ENCODE assay signal across 20 cellular contexts in genomic region chr22:39408807-39409206, GRCh38. TPM values are rescaled to one million over a fixed set of nuclear protein-coding genes. Genes with fewer than 3 reads are reported as not detected.
DNase-seq lines count a peak whose midpoint lies in the region; ATAC-seq, FAIRE-seq and TF ChIP-seq lines count a peak whose summit lies in the region.
"Had no signal": no experiment of that assay in that cellular context is flagged by ENCODE, and none has a peak within 500 bp of the region (broad histone marks: within the 10 kb centered on the region; RNA-seq: fewer than 3 reads in every experiment).

No MANE protein-coding gene starts in this region.

- no peaks in the 10 kb centered on the region for H3K9me3 Mint-ChIP-seq in activated CD4-positive, alpha-beta T cell treated with anti-CD3 and anti-CD28 coated beads for 36 hours (ENCODE audit: low read depth)
- no peaks in the 10 kb centered on the region for H3K9me3 Mint-ChIP-seq in stimulated activated naive B cell treated with anti-CD40 and anti-IgM and Interleukin-4, amounts not matched to agents 10 μg/mL and 1 μg/mL and 100 μg/mL, for 72 hours
- H3K9me3 Mint-ChIP-seq: IgD-negative memory B cell had no signal

- no peak overlapping the region for H2AFZ ChIP-seq in GM12878 (ENCODE audit: control insufficient read depth, low read depth, low read length)

- no peaks in the 10 kb centered on the region; the same call in none of the 2 replicates for H3K79me2 ChIP-seq in GM12878 (ENCODE audit: control insufficient read depth, insufficient read depth, low read length)

- no peak overlapping the region for H3K4me3 ChIP-seq in GM12878

- H3K4me3 Mint-ChIP-seq in activated CD4-positive, alpha-beta T cell treated with anti-CD3 and anti-CD28 coated beads for 36 hours = no peak overlapping the region
- no peak overlapping the region for H3K4me3 Mint-ChIP-seq in stimulated activated naive B cell treated with anti-CD40 and anti-IgM and Interleukin-4, amounts not matched to agents 10 μg/mL and 1 μg/mL and 100 μg/mL, for 72 hours
- H3K4me3 Mint-ChIP-seq: IgD-negative memory B cell had no signal

- FAIRE-seq in GM12878 (lab: Jason Lieb, UNC) = no peak
- FAIRE-seq: GM19239 had no signal

- H3K27ac ChIP-seq in GM12878 (ENCODE audit: control insufficient read depth, insufficient read depth) (no peak overlapping the region), substantia nigra (ENCODE audit: low read depth, low read length, poor library complexity, severe bottlenecking) (peak overlapping the region; percentile 60)
- H3K27ac ChIP-seq: C4-2B had no signal

- CTCF ChIA-PET in activated CD4-positive, alpha-beta T cell treated with anti-CD3 and anti-CD28 coated beads for 36 hours (lab: Charles Lee) = interaction anchor here (1.0 kb wide), 1 partner anchor 9 kb away, joined by 5 read pairs; the partner anchor contains the start of gene TAB1
- CTCF ChIA-PET in GM12878 (lab: Yijun Ruan, JAX) = no interaction called here

- BruUV-seq in GM12878 (replicated peaks; lab: Mats Ljungman, UMichigan) = no TSS peak

- peaks cover 0 to 4% of the 10 kb centered on the region in 2 experiments; a peak in 1 of 4 replicates for H3K36me3 ChIP-seq in GM12878 (ENCODE audit: control insufficient read depth in 2 of 2, insufficient read depth in 2 of 2, low read length in 1 of 2)

- peaks cover 4% of the 10 kb centered on the region; the same call in 1 of the 2 replicates for H3K4me1 ChIP-seq in GM12878 (ENCODE audit: control insufficient read depth, insufficient read depth, low read length)

- no peak overlapping the region for H3K4me2 ChIP-seq in GM12878 (ENCODE audit: control insufficient read depth, insufficient read depth)

- DNase-seq in activated CD4-positive, alpha-beta T cell treated with anti-CD3 and anti-CD28 coated beads for 36 hours = no peak
- no peak for DNase-seq in activated CD4-positive, alpha-beta T cell treated with anti-CD3 and anti-CD28 coated beads for 1 hour
- no peak for DNase-seq in GM12878 (ENCODE audit: low read depth, low spot score)
- DNase-seq in fibroblast of gingiva (ENCODE audit: low read depth) = peak; percentile 15
- DNase-seq in substantia nigra (lab: John Stamatoyannopoulos, UW) = no peak
- no peak for DNase-seq in T1000 (lab: John Stamatoyannopoulos, UW)
- no peak for DNase-seq in GDM1 (lab: John Stamatoyannopoulos, UW)
- DNase-seq in stimulated activated naive B cell treated with anti-CD40 and anti-IgM and Interleukin-4, amounts not matched to agents 10 μg/mL and 1 μg/mL and 100 μg/mL, for 72 hours = no peak
- DNase-seq: 8988T, COR-L47, DMS79, NCI-H1417, NCI-H2029, NCI-H2171 treated with DMSO at 0.1 percent for 48 hours, NCI-H510A treated with DMSO at 0.1 percent for 48 hours had no signal

- no peaks in the 10 kb centered on the region for H3K27me3 ChIP-seq in GM12878 (replicated peaks in 1 of 2; ENCODE audit: control insufficient read depth in 2 of 2, insufficient read depth in 2 of 2, low read length in 1 of 2)

- no peak overlapping the region for H3K27ac Mint-ChIP-seq in activated CD4-positive, alpha-beta T cell treated with anti-CD3 and anti-CD28 coated beads for 36 hours
- no peak overlapping the region for H3K27ac Mint-ChIP-seq in stimulated activated naive B cell treated with anti-CD40 and anti-IgM and Interleukin-4, amounts not matched to agents 10 μg/mL and 1 μg/mL and 100 μg/mL, for 72 hours

- no peak for TF ChIP-seq POLR2A in GM12878 (IDR thresholded peaks at IDR 0.05; ENCODE audit: low read depth, low read length)

- intact Hi-C loops in activated CD4-positive, alpha-beta T cell treated with anti-CD3 and anti-CD28 coated beads for 36 hours (cut with DNase I, micrococcal nuclease) = loop anchor here in 1 of 2 experiments (10.0 kb wide), 1 partner anchor 106 kb away; no protein-coding TSS in a partner anchor
- intact Hi-C loops in GM12878 (cut with micrococcal nuclease; ENCODE audit: unreplicated experiment) = no loop called here

- H3K9ac ChIP-seq in GM12878 (ENCODE audit: control insufficient read depth, insufficient read depth, low read length) = no peak overlapping the region

- TF ChIP-seq CTCF in GM12878 (IDR thresholded peaks at IDR 0.05 in 2 of 3, conservative IDR thresholded peaks at IDR 0.05 in 1 of 3; ENCODE audit: control insufficient read depth in 2 of 3, extremely low read depth in 1 of 3, insufficient read depth in 1 of 3, low read depth in 3 of 3, low read length in 3 of 3) = no peak

- ATAC-seq in activated CD4-positive, alpha-beta T cell treated with anti-CD3 and anti-CD28 coated beads for 36 hours = peak; percentile 27
- no peak for ATAC-seq in GM12878
- ATAC-seq in stimulated activated naive B cell treated with anti-CD40 and anti-IgM and Interleukin-4, amounts not matched to agents 10 μg/mL and 1 μg/mL and 100 μg/mL, for 72 hours (replicated peaks) = no peak

- H3K27me3 Mint-ChIP-seq in activated CD4-positive, alpha-beta T cell treated with anti-CD3 and anti-CD28 coated beads for 36 hours = no peaks in the 10 kb centered on the region
- no peaks in the 10 kb centered on the region for H3K27me3 Mint-ChIP-seq in stimulated activated naive B cell treated with anti-CD40 and anti-IgM and Interleukin-4, amounts not matched to agents 10 μg/mL and 1 μg/mL and 100 μg/mL, for 72 hours
- H3K27me3 Mint-ChIP-seq: IgD-negative memory B cell had no signal

- peaks cover 77% of the 10 kb centered on the region for H3K4me1 Mint-ChIP-seq in activated CD4-positive, alpha-beta T cell treated with anti-CD3 and anti-CD28 coated beads for 36 hours
- H3K4me1 Mint-ChIP-seq in stimulated activated naive B cell treated with anti-CD40 and anti-IgM and Interleukin-4, amounts not matched to agents 10 μg/mL and 1 μg/mL and 100 μg/mL, for 72 hours = peaks cover 23 to 40% of the 10 kb centered on the region in 2 donors

- in situ Hi-C loops in GM12878 (cut with MboI) = no loop called here

- RAD21 ChIA-PET in GM12878 (lab: Charles Lee; ENCODE audit: unreplicated experiment) = no interaction called here

- SMC1A ChIA-PET in GM12878 (lab: Charles Lee; ENCODE audit: uncharacterized antibody, unreplicated experiment) = interaction anchor here (1.0 kb wide), 1 partner anchor 9 kb away, joined by 3 read pairs; the partner anchor contains the start of gene TAB1

- 9% methylated on average over 1 of the region's 1 CpG for WGBS in GM12878 (ENCODE audit: insufficient coverage, insufficient replicate concordance, low lambda C conversion rate, missing lambda C conversion rate)

- POLR2A ChIA-PET in activated CD4-positive, alpha-beta T cell treated with anti-CD3 and anti-CD28 coated beads for 36 hours (lab: Charles Lee) = no interaction called here
- POLR2A ChIA-PET in GM12878 (lab: Charles Lee) = interaction anchor here (0.6 kb wide), 1 partner anchor 66 kb away, joined by 6 read pairs; no protein-coding TSS in a partner anchor

- TF ChIP-seq EP300 in GM12878 (IDR thresholded peaks at IDR 0.05; ENCODE audit: borderline replicate concordance in 1 of 2, control insufficient read depth in 1 of 2, low read depth in 2 of 2, low read length in 2 of 2) = no peak

- H3K9me3 ChIP-seq in GM12878 (replicated peaks; ENCODE audit: control insufficient read depth, insufficient read depth, low read length) = no peaks in the 10 kb centered on the region

- TF ChIP-seq RAD21 in GM12878 (IDR thresholded peaks at IDR 0.05; ENCODE audit: insufficient read depth, low read depth, low read length) = no peak

- peaks cover 20% of the 10 kb centered on the region for H3K36me3 Mint-ChIP-seq in activated CD4-positive, alpha-beta T cell treated with anti-CD3 and anti-CD28 coated beads for 36 hours (ENCODE audit: low read depth)
- H3K36me3 Mint-ChIP-seq in stimulated activated naive B cell treated with anti-CD40 and anti-IgM and Interleukin-4, amounts not matched to agents 10 μg/mL and 1 μg/mL and 100 μg/mL, for 72 hours = peaks cover 7 to 14% of the 10 kb centered on the region in 2 donors

- H4K20me1 ChIP-seq in GM12878 (ENCODE audit: control insufficient read depth, insufficient read depth) = no peaks in the 10 kb centered on the region

RNA-seq across cellular contexts. Expression of gene TAB1, which starts 9.2 kb away (rescaled TPM):
- total RNA-seq in activated CD4-positive, alpha-beta T cell treated with anti-CD3 and anti-CD28 coated beads for 36 hours = 10 to 100 TPM; 15.0 to 17.1 TPM
- 20.8 and 24.4 TPM in 2 replicates for total RNA-seq in GM12878 (2013; cell fraction: nucleolus; rRNA removed)
- 9.0 and 10.6 TPM in 2 replicates for total RNA-seq in GM12878 (2014; rRNA removed)
- 8.1 and 8.9 TPM in 2 replicates for total RNA-seq in GM12878 (2014; rRNA removed; fragmentation: Illumina TruSeq; extraction: Trizol)
- 17.3 and 23.4 TPM in 2 replicates for total RNA-seq in GM12878 (2021)
- 6.0 TPM for polyA plus RNA-seq in GM12878 (2011; ENCODE audit: low read depth)
- polyA plus RNA-seq in GM12878 (2011; rRNA removed) = 7.0 and 14.8 TPM in 2 replicates
- polyA plus RNA-seq in GM12878 (2011; cell fraction: cytosol; rRNA removed) = 20.3 and 27.2 TPM in 2 replicates
- polyA plus RNA-seq in GM12878 (2011; cell fraction: nucleus; rRNA removed) = 33.3 and 57.0 TPM in 2 replicates
- polyA plus RNA-seq in GM12878 (2012) = 10.2 and 10.9 TPM in 2 replicates
- 3.9 and 8.1 TPM in 2 replicates for polyA plus RNA-seq in GM12878 (2014; fragmentation: Illumina TruSeq; extraction: Trizol)
- polyA plus RNA-seq in GM12878 (2014; fragmentation: Nextera tagmentation; extraction: Ambion mirVana) = under 1 TPM; 0.40 to 0.57 TPM
- 14.4 and 16.2 TPM in 2 replicates for polyA plus RNA-seq in GM12878 (2014; rRNA removed)
- 10 to 100 TPM; 13.9 to 14.5 TPM for polyA plus RNA-seq in GM12878 (2016; fragmentation: Nextera tagmentation; extraction: Ambion mirVana)
- polyA minus RNA-seq in GM12878 (2011; rRNA and poly(A)+ RNA removed) = 17.3 and 21.1 TPM in 2 replicates
- polyA minus RNA-seq in GM12878 (2011; cell fraction: cytosol; rRNA and poly(A)+ RNA removed) = 12.0 and 12.8 TPM in 2 replicates
- 9.1 and 9.9 TPM in 2 replicates for polyA minus RNA-seq in GM12878 (2011; cell fraction: nucleus; rRNA and poly(A)+ RNA removed)

RNA-seq across cellular contexts. Expression of gene MGAT3, which starts 48.0 kb away (rescaled TPM):
- under 1 TPM; 0.18 to 0.23 TPM for total RNA-seq in activated CD4-positive, alpha-beta T cell treated with anti-CD3 and anti-CD28 coated beads for 36 hours
- total RNA-seq in GM12878 (2013; cell fraction: nucleolus; rRNA removed) = 32.8 and 36.9 TPM in 2 replicates
- total RNA-seq in GM12878 (2014; rRNA removed) (11.3 and 12.0 TPM in 2 replicates), GM12878 (2014; rRNA removed; fragmentation: Illumina TruSeq; extraction: Trizol) (11.8 and 12.5 TPM in 2 replicates), GM12878 (2021) (38.5 and 40.2 TPM in 2 replicates)
- polyA plus RNA-seq in GM12878 (2011; ENCODE audit: low read depth) = 6.3 TPM
- polyA plus RNA-seq in GM12878 (2011; rRNA removed) (9.5 and 16.9 TPM in 2 replicates), GM12878 (2014; fragmentation: Illumina TruSeq; extraction: Trizol) (5.8 and 12.1 TPM in 2 replicates), GM12878 (2014; fragmentation: Nextera tagmentation; extraction: Ambion mirVana) (1 to 10 TPM in 1 of 2 experiments, under 1 TPM in 1; 0.32 to 1.1 TPM), GM12878 (2014; rRNA removed) (23.5 and 25.6 TPM in 2 replicates), GM12878 (2016; fragmentation: Nextera tagmentation; extraction: Ambion mirVana) (1 to 10 TPM; 8.3 to 8.4 TPM)
- polyA plus RNA-seq in GM12878 (2011; cell fraction: cytosol; rRNA removed) = 21.5 and 27.7 TPM in 2 replicates
- polyA plus RNA-seq in GM12878 (2011; cell fraction: nucleus; rRNA removed) = 27.2 and 30.1 TPM in 2 replicates
- 13.9 and 17.0 TPM in 2 replicates for polyA plus RNA-seq in GM12878 (2012)
- 22.1 and 40.9 TPM in 2 replicates for polyA minus RNA-seq in GM12878 (2011; rRNA and poly(A)+ RNA removed)
- polyA minus RNA-seq in GM12878 (2011; cell fraction: cytosol; rRNA and poly(A)+ RNA removed) = 20.5 and 24.1 TPM in 2 replicates
- polyA minus RNA-seq in GM12878 (2011; cell fraction: nucleus; rRNA and poly(A)+ RNA removed) = 8.3 and 15.4 TPM in 2 replicates
- total RNA-seq: LHCN-M2 had no signal

RNA-seq across cellular contexts. Expression of gene SYNGR1, which starts 59.0 kb away (rescaled TPM):
- total RNA-seq in activated CD4-positive, alpha-beta T cell treated with anti-CD3 and anti-CD28 coated beads for 36 hours = under 1 TPM; 0.58 to 0.89 TPM
- 13.0 and 13.2 TPM in 2 replicates for total RNA-seq in GM12878 (2013; cell fraction: nucleolus; rRNA removed)
- total RNA-seq in GM12878 (2014; rRNA removed) = 2.8 and 4.7 TPM in 2 replicates
- 2.0 and 2.5 TPM in 2 replicates for total RNA-seq in GM12878 (2014; rRNA removed; fragmentation: Illumina TruSeq; extraction: Trizol)
- total RNA-seq in GM12878 (2021) = 6.6 and 6.7 TPM in 2 replicates
- 1.1 TPM for polyA plus RNA-seq in GM12878 (2011; ENCODE audit: low read depth)
- 0.33 and 0.87 TPM in 2 replicates for polyA plus RNA-seq in GM12878 (2011; rRNA removed)
- polyA plus RNA-seq in GM12878 (2011; cell fraction: cytosol; rRNA removed) = 1.1 and 2.2 TPM in 2 replicates
- polyA plus RNA-seq in GM12878 (2011; cell fraction: nucleus; rRNA removed) = 1.8 and 3.1 TPM in 2 replicates
- 1.4 and 2.9 TPM in 2 replicates for polyA plus RNA-seq in GM12878 (2012)
- polyA plus RNA-seq in GM12878 (2014; fragmentation: Illumina TruSeq; extraction: Trizol) = 0.84 and 2.4 TPM in 2 replicates
- 1 to 10 TPM; 1.4 to 1.7 TPM for polyA plus RNA-seq in GM12878 (2014; fragmentation: Nextera tagmentation; extraction: Ambion mirVana)
- polyA plus RNA-seq in GM12878 (2014; rRNA removed) = 8.3 and 9.2 TPM in 2 replicates
- polyA plus RNA-seq in GM12878 (2016; fragmentation: Nextera tagmentation; extraction: Ambion mirVana) = 1 to 10 TPM; 5.7 to 6.2 TPM
- polyA minus RNA-seq in GM12878 (2011; rRNA and poly(A)+ RNA removed) = 0.52 and 1.8 TPM in 2 replicates
- polyA minus RNA-seq in GM12878 (2011; cell fraction: cytosol; rRNA and poly(A)+ RNA removed) = not detected in 2 replicates
- polyA minus RNA-seq in GM12878 (2011; cell fraction: nucleus; rRNA and poly(A)+ RNA removed) = 0.19 and 0.97 TPM in 2 replicates
- total RNA-seq: HT-29 had no signal

Comparison
In these comparisons a context has a peak if more than half of its experiments do, and no peak if none do; other contexts are left out.
1. RNA of gene MGAT3, which starts 48.0 kb away (total RNA-seq): 11.3 to 40.2 TPM in GM12878; 0.18 to 0.23 TPM in activated CD4-positive, alpha-beta T cell treated with anti-CD3 and anti-CD28 coated beads for 36 hours; every median in the first group is over 4 times any median in the second.